ENCODE assay signal across 23 cellular contexts in the genomic region with DNA sequence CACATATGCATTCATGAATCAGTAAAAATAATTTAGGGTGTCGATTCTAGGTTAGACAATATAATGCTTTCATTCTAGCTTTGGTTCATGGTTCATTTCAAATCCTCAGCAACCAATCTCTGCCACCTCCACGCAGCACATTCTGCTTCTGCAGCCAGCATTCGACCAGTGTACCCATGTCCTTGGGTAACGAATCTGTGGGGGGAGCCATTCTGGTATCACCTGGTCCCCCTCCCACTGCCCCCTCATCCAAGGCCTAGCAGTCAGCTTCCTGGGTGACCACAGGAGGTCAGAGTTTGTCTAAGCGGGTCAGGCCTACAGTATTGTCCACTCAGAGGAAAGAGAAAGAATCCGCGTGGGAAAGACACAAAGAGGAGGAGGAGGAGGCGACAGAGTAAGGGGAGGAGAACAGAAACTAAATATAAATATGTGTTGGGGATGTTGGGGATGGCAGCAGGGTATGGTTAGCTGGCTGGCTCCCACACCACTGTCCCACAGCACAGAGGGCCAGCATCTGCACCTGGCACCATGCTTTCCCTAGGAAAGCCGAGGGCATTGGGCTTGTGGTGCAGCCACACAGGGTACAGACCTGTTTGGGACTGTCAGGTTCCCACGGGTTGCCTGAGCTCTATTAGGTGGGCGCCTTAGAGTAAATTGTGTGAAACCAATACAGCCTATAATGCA. TPM values are rescaled to one million over a fixed set of nuclear protein-coding genes. Genes with fewer than 3 reads are reported as not detected.
A peak's percentile ranks its signal among the peaks of the same experiment; 100 is the strongest.
DNase-seq lines count a peak whose midpoint lies in the region; ATAC-seq, FAIRE-seq and TF ChIP-seq lines count a peak whose summit lies in the region.
"Had no signal": no experiment of that assay in that cellular context is flagged by ENCODE, and none has a peak within 500 bp of the region (broad histone marks: within the 10 kb centered on the region; RNA-seq: fewer than 3 reads in every experiment).

No MANE protein-coding gene starts in this region.

- no peak overlapping the region for H3K4me2 ChIP-seq in GM23338

- peaks cover 47% of the 10 kb centered on the region for H3K27me3 ChIP-seq in GM23338 (ENCODE audit: insufficient read depth)
- H3K27me3 ChIP-seq: ascending aorta, pancreas, uterus had no signal

- no peaks in the 10 kb centered on the region for H4K20me1 ChIP-seq in GM23338 (replicated peaks; ENCODE audit: insufficient read depth)

- H3K27ac Mint-ChIP-seq in GM23338 = no peak overlapping the region
- H3K27ac Mint-ChIP-seq: HFFc6 had no signal

- TF ChIP-seq CTCF in GM23338 (conservative IDR thresholded peaks at IDR 0.05; ENCODE audit: low read depth in 2 of 2) (no peak), VCaP (conservative IDR thresholded peaks at IDR 0.05) (no peak), kidney (IDR thresholded peaks at IDR 0.05; ENCODE audit: borderline replicate concordance, extremely low read depth, insufficient read depth) (no peak)

- DNase-seq in GM23338 (ENCODE audit: low spot score) = no peak
- DNase-seq in kidney = peak; percentile 24
- peak; percentile 46 for DNase-seq in posterior vena cava (ENCODE audit: low spot score)
- DNase-seq in A172 (ENCODE audit: low spot score) = no peak
- no peak for DNase-seq in NCI-H82 (lab: John Stamatoyannopoulos, UW)
- DNase-seq: activated CD4-positive, alpha-beta T cell treated with anti-CD3 and anti-CD28 coated beads for 4 hours; activated naive CD4-positive, alpha-beta T cell; AML-193; DMS153; HFFc6; hippocampal formation; Karpas-422; NCI-H1092 treated with DMSO at 0.1 percent for 48 hours; NCI-H510A treated with DMSO at 0.1 percent for 48 hours; T-helper 9 cell; uterus had no signal

- H3K9me3 ChIP-seq in kidney (ENCODE audit: control insufficient read depth in 1 of 2, low read length in 2 of 2) = no peaks in the 10 kb centered on the region
- H3K9me3 ChIP-seq: ascending aorta, pancreas, uterus had no signal

- ATAC-seq in GM23338 (no peak), GM19452 (IDR thresholded peaks at IDR 0.05; ENCODE audit: unreplicated experiment) (no peak)
- ATAC-seq: pancreas had no signal

- H3K4me3 ChIP-seq in GM23338 (no peak overlapping the region), kidney (ENCODE audit: low read length in 2 of 2) (no peak overlapping the region)
- H3K4me3 ChIP-seq: ascending aorta, pancreas, uterus had no signal

- peak overlapping the region; percentile 44; the same call in 1 of the 3 replicates for H3K4me3 Mint-ChIP-seq in GM23338
- H3K4me3 Mint-ChIP-seq: HFFc6 had no signal

- H3F3A ChIP-seq in GM23338 (replicated peaks; ENCODE audit: low read depth) = peaks cover 13% of the 10 kb centered on the region; the same call in 1 of the 2 replicates

- no peak for FAIRE-seq in kidney (lab: Jason Lieb, UNC)
- FAIRE-seq: colon, GM12891, pancreas had no signal

- no peaks in the 10 kb centered on the region; the same call in 2 of the 3 replicates for H3K9me3 Mint-ChIP-seq in GM23338
- H3K9me3 Mint-ChIP-seq: HFFc6 had no signal

- no peak overlapping the region for H2AFZ ChIP-seq in GM23338

- H3K36me3 ChIP-seq in GM23338 (ENCODE audit: insufficient read depth) = no peaks in the 10 kb centered on the region
- no peaks in the 10 kb centered on the region for H3K36me3 ChIP-seq in kidney (ENCODE audit: control insufficient read depth in 1 of 2, insufficient read depth in 2 of 2, low read length in 2 of 2)
- H3K36me3 ChIP-seq: ascending aorta, pancreas, uterus had no signal

- H3K4me1 ChIP-seq in GM23338 (ENCODE audit: insufficient read depth) (no peaks in the 10 kb centered on the region; the same call in 1 of the 2 replicates), kidney (ENCODE audit: control insufficient read depth in 1 of 2, insufficient read depth in 1 of 2, low read depth in 1 of 2, low read length in 2 of 2) (peaks cover 0 to 8% of the 10 kb centered on the region in 2 donors)

- intact Hi-C loops in kidney (cut with DNase I) = no loop called here
- intact Hi-C loops in posterior vena cava (cut with DNase I) = no loop called here

- H3K27me3 Mint-ChIP-seq in GM23338 (ENCODE audit: insufficient read depth, low read depth, poor library complexity) = peaks cover 40% of the 10 kb centered on the region

- H3K4me1 Mint-ChIP-seq in GM23338 = peaks cover 23% of the 10 kb centered on the region

- no peak overlapping the region for H3K9ac ChIP-seq in kidney (ENCODE audit: low read length in 2 of 2)

- H3K9me2 ChIP-seq in GM23338 (ENCODE audit: insufficient read depth) = no peaks in the 10 kb centered on the region

- no peaks in the 10 kb centered on the region for H3K79me2 ChIP-seq in GM23338 (replicated peaks; ENCODE audit: insufficient read depth)

- no peaks in the 10 kb centered on the region; the same call in 2 of the 3 replicates for H3K36me3 Mint-ChIP-seq in GM23338 (ENCODE audit: low read depth)

- H3K27ac ChIP-seq in GM23338 (ENCODE audit: low read depth) = no peak overlapping the region
- H3K27ac ChIP-seq in VCaP = peak overlapping the region; percentile 82
- H3K27ac ChIP-seq in kidney (ENCODE audit: low read depth in 2 of 2, low read length in 2 of 2) = no peak overlapping the region
- H3K27ac ChIP-seq: ascending aorta, pancreas, uterus had no signal

RNA-seq across cellular contexts. Expression of a gene that starts 12.1 kb away (rescaled TPM):
- 6.6 and 20.0 TPM in 2 replicates for total RNA-seq in GM23338 (2014; rRNA removed; shearing (Covaris generic))
- 2.4 and 2.9 TPM in 2 replicates for polyA plus RNA-seq in GM23338 (2016; fragmentation: Nextera tagmentation; extraction: Ambion mirVana)
- 11.9 TPM for total RNA-seq in kidney
- polyA plus RNA-seq in kidney (ENCODE audit: insufficient read depth, low read depth, low replicate concordance) = 8.1 TPM
- total RNA-seq in posterior vena cava = under 1 TPM; 0.37 to 0.38 TPM
- total RNA-seq in A172 (2014; rRNA removed; shearing (Covaris generic)) = 0.17 and 0.43 TPM in 2 replicates
- total RNA-seq: ascending aorta, HFFc6 had no signal

RNA-seq across cellular contexts. Expression of a gene that starts 32.0 kb away (rescaled TPM):
- total RNA-seq in GM23338 (2014; rRNA removed; shearing (Covaris generic)) = 0.59 and 0.74 TPM in 2 replicates
- not detected in 2 replicates for polyA plus RNA-seq in GM23338 (2016; fragmentation: Nextera tagmentation; extraction: Ambion mirVana)
- not detected for total RNA-seq in kidney
- not detected for polyA plus RNA-seq in kidney (ENCODE audit: insufficient read depth, low read depth, low replicate concordance)
- not detected for total RNA-seq in posterior vena cava
- total RNA-seq in A172 (2014; rRNA removed; shearing (Covaris generic)) = not detected in 2 replicates
- total RNA-seq: ascending aorta, HFFc6, mononuclear cell, pancreas had no signal
- polyA plus RNA-seq: pancreas had no signal

RNA-seq across cellular contexts. Expression of a gene that starts 56.8 kb away (rescaled TPM):
- total RNA-seq in GM23338 (2014; rRNA removed; shearing (Covaris generic)) = 8.5 and 13.8 TPM in 2 replicates
- 7.5 and 9.5 TPM in 2 replicates for polyA plus RNA-seq in GM23338 (2016; fragmentation: Nextera tagmentation; extraction: Ambion mirVana)
- total RNA-seq in kidney = 37.2 TPM
- polyA plus RNA-seq in kidney (ENCODE audit: insufficient read depth, low read depth, low replicate concordance) = 4.4 TPM
- total RNA-seq in posterior vena cava = 10 to 100 TPM; 20.8 to 29.0 TPM
- not detected in 2 replicates for total RNA-seq in A172 (2014; rRNA removed; shearing (Covaris generic))

Comparison
In these comparisons a context has a peak if more than half of its experiments do, and no peak if none do; other contexts are left out.
1. DNase-seq: peak in kidney (single experiment) and posterior vena cava (single experiment); none in GM23338 (single experiment), A172 (single experiment) and NCI-H82 (single experiment).